1 cellular context compared by ENCODE assay signal in the genomic region with DNA sequence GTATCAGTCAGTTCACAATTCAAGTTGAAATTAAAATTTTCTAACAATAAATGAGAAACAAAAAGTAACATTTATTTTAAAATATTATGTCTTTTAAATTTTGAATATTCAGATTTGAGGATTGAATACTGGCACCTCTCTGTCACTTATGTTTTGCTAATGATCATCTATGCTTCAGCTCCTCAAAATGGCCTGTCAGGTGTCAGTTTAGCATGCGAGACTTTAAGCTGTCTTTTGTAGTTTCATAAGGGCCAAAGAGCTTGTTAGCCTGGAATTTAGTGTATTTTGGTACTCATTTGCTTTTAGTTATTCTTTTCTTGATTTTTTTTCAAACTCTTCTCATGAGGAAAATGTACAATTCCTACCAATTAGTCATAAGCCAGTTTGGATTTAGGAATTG.
TF ChIP-seq lines count a peak whose summit lies in the region.

No MANE protein-coding gene starts in this region.

TF ChIP-seq in SK-N-SH, 30 proteins besides CTCF, POLR2A, EP300 and RAD21:
- TF ChIP-seq, protein P1, sequence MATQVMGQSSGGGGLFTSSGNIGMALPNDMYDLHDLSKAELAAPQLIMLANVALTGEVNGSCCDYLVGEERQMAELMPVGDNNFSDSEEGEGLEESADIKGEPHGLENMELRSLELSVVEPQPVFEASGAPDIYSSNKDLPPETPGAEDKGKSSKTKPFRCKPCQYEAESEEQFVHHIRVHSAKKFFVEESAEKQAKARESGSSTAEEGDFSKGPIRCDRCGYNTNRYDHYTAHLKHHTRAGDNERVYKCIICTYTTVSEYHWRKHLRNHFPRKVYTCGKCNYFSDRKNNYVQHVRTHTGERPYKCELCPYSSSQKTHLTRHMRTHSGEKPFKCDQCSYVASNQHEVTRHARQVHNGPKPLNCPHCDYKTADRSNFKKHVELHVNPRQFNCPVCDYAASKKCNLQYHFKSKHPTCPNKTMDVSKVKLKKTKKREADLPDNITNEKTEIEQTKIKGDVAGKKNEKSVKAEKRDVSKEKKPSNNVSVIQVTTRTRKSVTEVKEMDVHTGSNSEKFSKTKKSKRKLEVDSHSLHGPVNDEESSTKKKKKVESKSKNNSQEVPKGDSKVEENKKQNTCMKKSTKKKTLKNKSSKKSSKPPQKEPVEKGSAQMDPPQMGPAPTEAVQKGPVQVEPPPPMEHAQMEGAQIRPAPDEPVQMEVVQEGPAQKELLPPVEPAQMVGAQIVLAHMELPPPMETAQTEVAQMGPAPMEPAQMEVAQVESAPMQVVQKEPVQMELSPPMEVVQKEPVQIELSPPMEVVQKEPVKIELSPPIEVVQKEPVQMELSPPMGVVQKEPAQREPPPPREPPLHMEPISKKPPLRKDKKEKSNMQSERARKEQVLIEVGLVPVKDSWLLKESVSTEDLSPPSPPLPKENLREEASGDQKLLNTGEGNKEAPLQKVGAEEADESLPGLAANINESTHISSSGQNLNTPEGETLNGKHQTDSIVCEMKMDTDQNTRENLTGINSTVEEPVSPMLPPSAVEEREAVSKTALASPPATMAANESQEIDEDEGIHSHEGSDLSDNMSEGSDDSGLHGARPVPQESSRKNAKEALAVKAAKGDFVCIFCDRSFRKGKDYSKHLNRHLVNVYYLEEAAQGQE (IDR thresholded peaks at IDR 0.05; ENCODE audit: low read depth, low read length) = no peak
- TF ChIP-seq SMC3 (IDR thresholded peaks at IDR 0.05; ENCODE audit: low read depth, low read length) = no peak
- TF ChIP-seq, protein P2, sequence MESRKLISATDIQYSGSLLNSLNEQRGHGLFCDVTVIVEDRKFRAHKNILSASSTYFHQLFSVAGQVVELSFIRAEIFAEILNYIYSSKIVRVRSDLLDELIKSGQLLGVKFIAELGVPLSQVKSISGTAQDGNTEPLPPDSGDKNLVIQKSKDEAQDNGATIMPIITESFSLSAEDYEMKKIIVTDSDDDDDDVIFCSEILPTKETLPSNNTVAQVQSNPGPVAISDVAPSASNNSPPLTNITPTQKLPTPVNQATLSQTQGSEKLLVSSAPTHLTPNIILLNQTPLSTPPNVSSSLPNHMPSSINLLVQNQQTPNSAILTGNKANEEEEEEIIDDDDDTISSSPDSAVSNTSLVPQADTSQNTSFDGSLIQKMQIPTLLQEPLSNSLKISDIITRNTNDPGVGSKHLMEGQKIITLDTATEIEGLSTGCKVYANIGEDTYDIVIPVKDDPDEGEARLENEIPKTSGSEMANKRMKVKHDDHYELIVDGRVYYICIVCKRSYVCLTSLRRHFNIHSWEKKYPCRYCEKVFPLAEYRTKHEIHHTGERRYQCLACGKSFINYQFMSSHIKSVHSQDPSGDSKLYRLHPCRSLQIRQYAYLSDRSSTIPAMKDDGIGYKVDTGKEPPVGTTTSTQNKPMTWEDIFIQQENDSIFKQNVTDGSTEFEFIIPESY (IDR thresholded peaks at IDR 0.05; ENCODE audit: borderline replicate concordance, low read depth) = no peak
- no peak for TF ChIP-seq RXRA (IDR thresholded peaks at IDR 0.05; ENCODE audit: borderline replicate concordance, low read depth)
- TF ChIP-seq FOXJ3 (CRISPR knock-in tag; IDR thresholded peaks at IDR 0.05) = no peak
